Comparison of ENCODE assay signal across 8 cellular contexts in the genomic region with DNA sequence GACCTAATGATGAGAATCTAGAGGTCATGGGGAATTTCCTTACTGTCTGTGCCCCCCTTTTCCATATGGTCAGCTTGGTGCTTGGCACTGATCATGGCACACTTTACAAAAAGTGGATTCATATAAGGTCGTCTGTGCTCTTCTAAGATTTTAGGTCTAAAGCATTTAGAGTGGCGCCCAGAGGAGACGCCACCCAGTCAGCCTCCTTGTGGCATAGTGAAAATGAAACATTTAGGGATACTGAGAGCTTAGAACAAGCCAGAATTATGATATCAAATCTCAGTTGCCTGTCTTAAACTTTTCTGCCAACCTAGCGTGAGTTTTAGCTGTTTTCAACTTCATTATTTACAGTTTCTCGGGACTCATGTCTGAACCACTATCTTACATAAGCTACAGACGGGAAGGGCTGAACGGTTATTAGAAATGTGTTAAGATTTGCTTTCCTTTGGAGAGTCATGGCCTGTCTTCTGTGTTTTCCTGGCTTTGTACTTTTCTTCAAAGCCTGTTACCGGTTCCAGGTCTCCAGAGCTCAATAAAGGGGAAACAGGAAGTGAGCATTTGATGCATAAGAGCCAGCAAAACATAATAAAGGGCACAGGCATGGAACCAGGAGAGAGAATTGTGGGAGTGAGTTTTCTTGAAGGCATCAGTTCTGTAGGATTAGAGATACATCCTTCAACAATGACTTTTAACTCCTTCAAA. TPM values are rescaled to one million over a fixed set of nuclear protein-coding genes. Genes with fewer than 3 reads are reported as not detected.
DNase-seq lines count a peak whose midpoint lies in the region; ATAC-seq and TF ChIP-seq lines count a peak whose summit lies in the region.

No MANE protein-coding gene starts in this region.

- ATAC-seq in GM18498 (IDR thresholded peaks at IDR 0.05; ENCODE audit: unreplicated experiment) (peak; percentile 32), HG02759 (IDR thresholded peaks at IDR 0.05; ENCODE audit: unreplicated experiment) (peak; percentile 34)

- H3K36me3 Mint-ChIP-seq in activated T-helper 2 cell treated with anti-CD3 and anti-CD28 coated beads, Interferon-gamma antibody, Interleukin-2, Interleukin-4, amounts not matched to agents 10 μg/mL and 5 μg/mL and 100 μg/mL, durations not matched to agents 14 hours and 24 hours and 36 hours (ENCODE audit: low read depth) = peaks cover 29% of the 10 kb centered on the region
- H3K36me3 Mint-ChIP-seq in mesothelial cell of epicardium = peaks cover 6% of the 10 kb centered on the region

- peak overlapping the region; percentile 95 for H3K27ac Mint-ChIP-seq in activated T-helper 2 cell treated with anti-CD3 and anti-CD28 coated beads, Interferon-gamma antibody, Interleukin-2, Interleukin-4, amounts not matched to agents 10 μg/mL and 5 μg/mL and 100 μg/mL, durations not matched to agents 14 hours and 24 hours and 36 hours
- H3K27ac Mint-ChIP-seq in mesothelial cell of epicardium = peak overlapping the region; percentile 52

- no peak for TF ChIP-seq CTCF in mesothelial cell of epicardium (IDR thresholded peaks at IDR 0.05; ENCODE audit: unreplicated experiment)

- H3K4me1 Mint-ChIP-seq in activated T-helper 2 cell treated with anti-CD3 and anti-CD28 coated beads, Interferon-gamma antibody, Interleukin-2, Interleukin-4, amounts not matched to agents 10 μg/mL and 5 μg/mL and 100 μg/mL, durations not matched to agents 14 hours and 24 hours and 36 hours (ENCODE audit: low read depth) = peaks cover 45% of the 10 kb centered on the region
- H3K4me1 Mint-ChIP-seq in mesothelial cell of epicardium = peaks cover 19% of the 10 kb centered on the region

- peak overlapping the region; percentile 66 for H3K4me3 Mint-ChIP-seq in activated T-helper 2 cell treated with anti-CD3 and anti-CD28 coated beads, Interferon-gamma antibody, Interleukin-2, Interleukin-4, amounts not matched to agents 10 μg/mL and 5 μg/mL and 100 μg/mL, durations not matched to agents 14 hours and 24 hours and 36 hours (ENCODE audit: low read depth)
- H3K4me3 Mint-ChIP-seq in mesothelial cell of epicardium = no peak overlapping the region

- no peaks in the 10 kb centered on the region for H3K9me3 Mint-ChIP-seq in activated T-helper 2 cell treated with anti-CD3 and anti-CD28 coated beads, Interferon-gamma antibody, Interleukin-2, Interleukin-4, amounts not matched to agents 10 μg/mL and 5 μg/mL and 100 μg/mL, durations not matched to agents 14 hours and 24 hours and 36 hours
- H3K9me3 Mint-ChIP-seq in mesothelial cell of epicardium = no peaks in the 10 kb centered on the region

- intact Hi-C loops in activated T-helper 2 cell treated with anti-CD3 and anti-CD28 coated beads, Interferon-gamma antibody, Interleukin-2, Interleukin-4, amounts not matched to agents 10 μg/mL and 5 μg/mL and 100 μg/mL, durations not matched to agents 14 hours and 24 hours and 36 hours (cut with micrococcal nuclease) = loop anchor here (1.0 kb wide), 5 partner anchors 9 to 86 kb away; no protein-coding TSS in a partner anchor

- H3K27me3 Mint-ChIP-seq in activated T-helper 2 cell treated with anti-CD3 and anti-CD28 coated beads, Interferon-gamma antibody, Interleukin-2, Interleukin-4, amounts not matched to agents 10 μg/mL and 5 μg/mL and 100 μg/mL, durations not matched to agents 14 hours and 24 hours and 36 hours (ENCODE audit: low read depth) = no peaks in the 10 kb centered on the region
- H3K27me3 Mint-ChIP-seq in mesothelial cell of epicardium (ENCODE audit: low read depth) = no peaks in the 10 kb centered on the region

- DNase-seq in activated T-helper 2 cell treated with anti-CD3 and anti-CD28 coated beads, Interferon-gamma antibody, Interleukin-2, Interleukin-4, amounts not matched to agents 10 μg/mL and 5 μg/mL and 100 μg/mL, durations not matched to agents 14 hours and 24 hours and 36 hours (ENCODE audit: low spot score) = no peak
- no peak for DNase-seq in mesothelial cell of epicardium (ENCODE audit: low spot score in 2 of 2, unreplicated experiment in 2 of 2)
- no peak for DNase-seq in foreskin melanocyte
- DNase-seq in NCI-H2081 (lab: John Stamatoyannopoulos, UW) = no peak
- no peak for DNase-seq in occipital lobe (lab: John Stamatoyannopoulos, UW)
- no peak for DNase-seq in DMS 273 treated with DMSO at 0.1 percent for 48 hours (lab: John Stamatoyannopoulos, UW)

RNA-seq across cellular contexts. Expression of a gene that starts 13.7 kb away (rescaled TPM):
- 34.8 and 36.6 TPM in 2 replicates for total RNA-seq in activated T-helper 2 cell treated with anti-CD3 and anti-CD28 coated beads, Interferon-gamma antibody, Interleukin-2, Interleukin-4, amounts not matched to agents 10 μg/mL and 5 μg/mL and 100 μg/mL, durations not matched to agents 14 hours and 24 hours and 36 hours
- 52.9 to 55.0 TPM (median 53.1 TPM) in 3 replicates for total RNA-seq in mesothelial cell of epicardium
- total RNA-seq in occipital lobe = 19.5 TPM

RNA-seq across cellular contexts. Expression of a gene that starts 27.6 kb away (rescaled TPM):
- total RNA-seq in activated T-helper 2 cell treated with anti-CD3 and anti-CD28 coated beads, Interferon-gamma antibody, Interleukin-2, Interleukin-4, amounts not matched to agents 10 μg/mL and 5 μg/mL and 100 μg/mL, durations not matched to agents 14 hours and 24 hours and 36 hours = 83.9 and 92.0 TPM in 2 replicates
- total RNA-seq in mesothelial cell of epicardium (115 to 134 TPM (median 127 TPM) in 3 replicates), occipital lobe (18.7 TPM)
